11 cellular contexts compared by ENCODE assay signal in the genomic region with DNA sequence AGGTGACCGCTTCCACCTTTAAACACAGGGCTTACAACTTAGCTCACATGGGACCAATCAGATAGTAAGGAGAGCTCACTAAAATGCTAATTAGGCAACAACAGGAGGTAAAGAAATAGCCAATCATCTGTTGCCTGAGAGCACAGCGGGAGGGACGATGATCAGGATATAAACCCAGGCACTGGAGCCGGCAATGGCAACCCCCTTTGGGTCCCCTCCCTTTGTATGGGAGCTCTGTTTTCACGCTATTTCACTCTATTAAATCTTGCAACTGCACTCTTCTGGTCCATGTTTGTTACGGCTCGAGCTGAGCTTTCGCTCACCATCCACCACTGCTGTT. TPM values are rescaled to one million over a fixed set of nuclear protein-coding genes. Genes with fewer than 3 reads are reported as not detected.
DNase-seq lines count a peak whose midpoint lies in the region; ATAC-seq and TF ChIP-seq lines count a peak whose summit lies in the region.
"Not testable (repeated sequence)": the region's sequence is repeated elsewhere in the genome, so short reads cannot be mapped to it uniquely, and the experiment has no call there.
"Had no signal": no experiment of that assay in that cellular context is flagged by ENCODE, and none has a peak within 500 bp of the region (broad histone marks: within the 10 kb centered on the region; RNA-seq: fewer than 3 reads in every experiment).

No MANE protein-coding gene starts in this region.

- intact Hi-C loops in dendritic cell treated with granulocyte-macrophage colony-stimulating factor and Interleukin-4, amounts not matched to agents 40 ng/mL and 50 ng/mL, for 4 days (cut with micrococcal nuclease) = not testable (repeated sequence)

- H3K9me3 ChIP-seq in GM23248 (ENCODE audit: low read depth) = not testable (repeated sequence)

- not testable (repeated sequence) for H3K9me2 ChIP-seq in GM23248 (ENCODE audit: insufficient read depth)

- not testable (repeated sequence) for H3K36me3 Mint-ChIP-seq in activated T-helper 17 cell treated with anti-CD3 and anti-CD28 coated beads, Interleukin-2, amount 50 U/mL, for 72 hours (ENCODE audit: low read depth); dendritic cell treated with granulocyte-macrophage colony-stimulating factor and Interleukin-4, amounts not matched to agents 40 ng/mL and 50 ng/mL, for 4 days (ENCODE audit: low read depth); nephron (ENCODE audit: low read depth)

- not testable (repeated sequence) for H3K4me3 ChIP-seq in GM23248

- H3K9ac ChIP-seq in GM23248 = not testable (repeated sequence)

- CTCF ChIA-PET in RWPE1 (lab: Yijun Ruan, JAX) = not testable (repeated sequence)

- not testable (repeated sequence) for H3K27me3 ChIP-seq in GM23248 (replicated peaks; ENCODE audit: insufficient read depth)

- peaks cover 29% of the 10 kb centered on the region for H3K4me1 ChIP-seq in GM23248 (ENCODE audit: insufficient read depth)

- not testable (repeated sequence) for H3K36me3 ChIP-seq in GM23248 (ENCODE audit: low read depth)

- not testable (repeated sequence) for ATAC-seq in activated T-helper 17 cell treated with anti-CD3 and anti-CD28 coated beads, Interleukin-2, amount 50 U/mL, for 72 hours (replicated peaks)

- peaks cover 14% of the 10 kb centered on the region for H3K4me1 Mint-ChIP-seq in activated T-helper 17 cell treated with anti-CD3 and anti-CD28 coated beads, Interleukin-2, amount 50 U/mL, for 72 hours
- peaks cover 27% of the 10 kb centered on the region for H3K4me1 Mint-ChIP-seq in dendritic cell treated with granulocyte-macrophage colony-stimulating factor and Interleukin-4, amounts not matched to agents 40 ng/mL and 50 ng/mL, for 4 days (ENCODE audit: low read depth)
- H3K4me1 Mint-ChIP-seq in nephron = peaks cover 57% of the 10 kb centered on the region

- H3F3A ChIP-seq in GM23248 (ENCODE audit: insufficient read depth) = peaks cover 13% of the 10 kb centered on the region

- not testable (repeated sequence) for H3K79me2 ChIP-seq in GM23248 (ENCODE audit: insufficient read depth)

- H3K27ac Mint-ChIP-seq in activated T-helper 17 cell treated with anti-CD3 and anti-CD28 coated beads, Interleukin-2, amount 50 U/mL, for 72 hours = peak overlapping the region; percentile 77
- H3K27ac Mint-ChIP-seq in dendritic cell treated with granulocyte-macrophage colony-stimulating factor and Interleukin-4, amounts not matched to agents 40 ng/mL and 50 ng/mL, for 4 days = peak overlapping the region; percentile 2
- peak overlapping the region; percentile 28 to 88 (median 81) for H3K27ac Mint-ChIP-seq in nephron

- POLR2A ChIA-PET in RWPE1 (lab: Yijun Ruan, JAX; ENCODE audit: low non-redundant PET) = not testable (repeated sequence)

- not testable (repeated sequence) for H3K27me3 Mint-ChIP-seq in activated T-helper 17 cell treated with anti-CD3 and anti-CD28 coated beads, Interleukin-2, amount 50 U/mL, for 72 hours; dendritic cell treated with granulocyte-macrophage colony-stimulating factor and Interleukin-4, amounts not matched to agents 40 ng/mL and 50 ng/mL, for 4 days; nephron (ENCODE audit: low read depth)

- in situ Hi-C loops in GM23248 (cut with MboI) = not testable (repeated sequence)

- not testable (repeated sequence) for TF ChIP-seq CTCF in RWPE1 (conservative IDR thresholded peaks at IDR 0.05; ENCODE audit: low read depth); nephron (IDR thresholded peaks at IDR 0.05; ENCODE audit: unreplicated experiment in 3 of 3)

- peak overlapping the region; percentile 46 for H3K4me3 Mint-ChIP-seq in activated T-helper 17 cell treated with anti-CD3 and anti-CD28 coated beads, Interleukin-2, amount 50 U/mL, for 72 hours
- not testable (repeated sequence) for H3K4me3 Mint-ChIP-seq in dendritic cell treated with granulocyte-macrophage colony-stimulating factor and Interleukin-4, amounts not matched to agents 40 ng/mL and 50 ng/mL, for 4 days; nephron

- not testable (repeated sequence) for DNase-seq in GM23248; RWPE1 (ENCODE audit: low spot score)

- H4K20me1 ChIP-seq in GM23248 (ENCODE audit: insufficient read depth) = not testable (repeated sequence)

- WGBS in GM23248 (ENCODE audit: low coverage in 1 of 2, low lambda C conversion rate in 2 of 2, missing lambda C conversion rate in 2 of 2), 2 experiments = 99% methylated on average over 8 of the region's 8 CpGs

- peak overlapping the region; percentile 89 for H3K4me2 ChIP-seq in GM23248 (ENCODE audit: unreplicated experiment)

- H3K27ac ChIP-seq in GM23248 = peak overlapping the region; percentile 99; the same call in 1 of the 2 replicates
- peak overlapping the region; percentile 86; the same call in 1 of the 2 replicates for H3K27ac ChIP-seq in RWPE1

- 0 out of 2 replicates have a peak overlapping the region, but pooled peaks have one; percentile 32 for H2AFZ ChIP-seq in GM23248

- not testable (repeated sequence) for H3K9me3 Mint-ChIP-seq in activated T-helper 17 cell treated with anti-CD3 and anti-CD28 coated beads, Interleukin-2, amount 50 U/mL, for 72 hours; dendritic cell treated with granulocyte-macrophage colony-stimulating factor and Interleukin-4, amounts not matched to agents 40 ng/mL and 50 ng/mL, for 4 days; nephron

RNA-seq across cellular contexts. Expression of a gene that starts 18.3 kb away (rescaled TPM):
- 0.63 and 1.4 TPM in 2 replicates for total RNA-seq in GM23248 (2014; rRNA removed; shearing (Covaris generic))
- polyA plus RNA-seq in GM23248 (2016; fragmentation: Nextera tagmentation; extraction: Ambion mirVana) = 0.85 and 1.0 TPM in 2 replicates
- under 1 TPM in 1 of 2 donors, not detected in 1; 0.21 TPM for total RNA-seq in activated T-helper 17 cell treated with anti-CD3 and anti-CD28 coated beads, Interleukin-2, amount 50 U/mL, for 72 hours

RNA-seq across cellular contexts. Expression of a gene that starts 22.3 kb away (rescaled TPM):
- not detected in 2 replicates for total RNA-seq in GM23248 (2014; rRNA removed; shearing (Covaris generic))
- polyA plus RNA-seq in GM23248 (2016; fragmentation: Nextera tagmentation; extraction: Ambion mirVana) = not detected in 2 replicates
- total RNA-seq in activated T-helper 17 cell treated with anti-CD3 and anti-CD28 coated beads, Interleukin-2, amount 50 U/mL, for 72 hours = not detected
- total RNA-seq: CD4-positive, alpha-beta T cell; Daoy; HT1080; PC-3; SJSA1 had no signal
- polyA plus RNA-seq: BJ had no signal

RNA-seq across cellular contexts. Expression of a gene that starts 38.3 kb away (rescaled TPM):
- total RNA-seq in GM23248 (2014; rRNA removed; shearing (Covaris generic)) = 69.0 and 86.6 TPM in 2 replicates
- polyA plus RNA-seq in GM23248 (2016; fragmentation: Nextera tagmentation; extraction: Ambion mirVana) = 462 and 471 TPM in 2 replicates
- 100 to 1,000 TPM in 1 of 2 donors, 10 to 100 TPM in 1; 80.5 to 149 TPM for total RNA-seq in activated T-helper 17 cell treated with anti-CD3 and anti-CD28 coated beads, Interleukin-2, amount 50 U/mL, for 72 hours

RNA-seq across cellular contexts. Expression of a gene that starts 46.9 kb away (rescaled TPM):
- 27.3 and 29.3 TPM in 2 replicates for total RNA-seq in GM23248 (2014; rRNA removed; shearing (Covaris generic))
- 25.8 and 27.0 TPM in 2 replicates for polyA plus RNA-seq in GM23248 (2016; fragmentation: Nextera tagmentation; extraction: Ambion mirVana)
- 10 to 100 TPM; 63.5 to 73.5 TPM for total RNA-seq in activated T-helper 17 cell treated with anti-CD3 and anti-CD28 coated beads, Interleukin-2, amount 50 U/mL, for 72 hours

Comparison
In these comparisons a context has a peak if more than half of its experiments do, and no peak if none do; other contexts are left out.
1. H3K27ac Mint-ChIP-seq: peak in every context shown above with its lines; median percentile 81 in nephron; 77 in activated T-helper 17 cell treated with anti-CD3 and anti-CD28 coated beads, Interleukin-2, amount 50 U/mL, for 72 hours; 2 in dendritic cell treated with granulocyte-macrophage colony-stimulating factor and Interleukin-4, amounts not matched to agents 40 ng/mL and 50 ng/mL, for 4 days.